Comparison of ENCODE assay signal across 1 cellular context in the genomic region with DNA sequence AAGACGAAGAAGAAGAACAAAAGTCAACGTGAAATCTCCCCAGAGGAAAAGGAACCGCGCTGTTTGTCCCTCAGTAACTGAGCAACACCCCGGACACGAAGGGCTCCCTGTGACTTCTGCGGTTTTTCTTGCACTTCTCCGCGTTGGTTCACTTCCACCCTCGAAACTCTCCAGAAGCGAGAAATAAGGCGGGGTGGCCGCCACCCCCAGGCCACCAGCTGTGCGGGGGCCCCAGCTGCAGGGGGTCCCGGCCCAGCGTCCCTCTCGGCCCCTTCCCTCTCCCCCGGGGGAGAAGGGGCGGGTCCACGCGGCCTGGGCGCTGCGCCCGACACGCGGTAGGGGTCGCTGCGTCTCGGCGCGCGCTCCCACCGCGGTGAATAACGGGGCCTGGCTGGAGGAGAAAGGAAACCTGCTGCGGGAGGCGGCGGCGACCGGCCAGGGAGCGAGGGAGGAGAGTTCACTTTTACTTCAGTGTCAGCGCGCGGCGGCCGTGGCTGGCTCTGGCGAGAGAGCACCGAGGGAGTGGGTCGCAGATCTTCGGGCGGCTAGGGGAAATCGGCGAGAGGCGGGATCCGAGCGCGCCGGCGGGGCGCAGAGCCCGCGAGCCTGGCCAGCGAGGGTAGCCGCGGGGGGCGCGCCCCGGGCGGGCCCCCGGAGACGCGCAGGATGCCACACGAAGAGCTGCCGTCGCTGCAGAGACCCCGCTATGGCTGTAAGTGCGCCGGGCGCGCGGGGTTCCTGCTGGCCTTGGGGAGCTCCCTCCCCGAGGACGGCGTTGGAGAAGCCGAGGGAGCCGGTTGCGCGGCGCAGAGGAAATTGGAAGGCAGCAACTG.
A peak's percentile ranks its signal among the peaks of the same experiment; 100 is the strongest.
TF ChIP-seq lines count a peak whose summit lies in the region.

A gene with protein sequence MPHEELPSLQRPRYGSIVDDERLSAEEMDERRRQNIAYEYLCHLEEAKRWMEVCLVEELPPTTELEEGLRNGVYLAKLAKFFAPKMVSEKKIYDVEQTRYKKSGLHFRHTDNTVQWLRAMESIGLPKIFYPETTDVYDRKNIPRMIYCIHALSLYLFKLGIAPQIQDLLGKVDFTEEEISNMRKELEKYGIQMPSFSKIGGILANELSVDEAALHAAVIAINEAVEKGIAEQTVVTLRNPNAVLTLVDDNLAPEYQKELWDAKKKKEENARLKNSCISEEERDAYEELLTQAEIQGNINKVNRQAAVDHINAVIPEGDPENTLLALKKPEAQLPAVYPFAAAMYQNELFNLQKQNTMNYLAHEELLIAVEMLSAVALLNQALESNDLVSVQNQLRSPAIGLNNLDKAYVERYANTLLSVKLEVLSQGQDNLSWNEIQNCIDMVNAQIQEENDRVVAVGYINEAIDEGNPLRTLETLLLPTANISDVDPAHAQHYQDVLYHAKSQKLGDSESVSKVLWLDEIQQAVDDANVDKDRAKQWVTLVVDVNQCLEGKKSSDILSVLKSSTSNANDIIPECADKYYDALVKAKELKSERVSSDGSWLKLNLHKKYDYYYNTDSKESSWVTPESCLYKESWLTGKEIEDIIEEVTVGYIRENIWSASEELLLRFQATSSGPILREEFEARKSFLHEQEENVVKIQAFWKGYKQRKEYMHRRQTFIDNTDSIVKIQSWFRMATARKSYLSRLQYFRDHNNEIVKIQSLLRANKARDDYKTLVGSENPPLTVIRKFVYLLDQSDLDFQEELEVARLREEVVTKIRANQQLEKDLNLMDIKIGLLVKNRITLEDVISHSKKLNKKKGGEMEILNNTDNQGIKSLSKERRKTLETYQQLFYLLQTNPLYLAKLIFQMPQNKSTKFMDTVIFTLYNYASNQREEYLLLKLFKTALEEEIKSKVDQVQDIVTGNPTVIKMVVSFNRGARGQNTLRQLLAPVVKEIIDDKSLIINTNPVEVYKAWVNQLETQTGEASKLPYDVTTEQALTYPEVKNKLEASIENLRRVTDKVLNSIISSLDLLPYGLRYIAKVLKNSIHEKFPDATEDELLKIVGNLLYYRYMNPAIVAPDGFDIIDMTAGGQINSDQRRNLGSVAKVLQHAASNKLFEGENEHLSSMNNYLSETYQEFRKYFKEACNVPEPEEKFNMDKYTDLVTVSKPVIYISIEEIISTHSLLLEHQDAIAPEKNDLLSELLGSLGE (N-terminal part only) (plus strand): TSS at position 406 of the 833 bp plus-strand sequence. CDS start 261 bp downstream, at position 667.

TF ChIP-seq in GM12878, 131 proteins besides CTCF, POLR2A, EP300 and RAD21 (continued from another document and continues in another):
- TF ChIP-seq, protein P1, sequence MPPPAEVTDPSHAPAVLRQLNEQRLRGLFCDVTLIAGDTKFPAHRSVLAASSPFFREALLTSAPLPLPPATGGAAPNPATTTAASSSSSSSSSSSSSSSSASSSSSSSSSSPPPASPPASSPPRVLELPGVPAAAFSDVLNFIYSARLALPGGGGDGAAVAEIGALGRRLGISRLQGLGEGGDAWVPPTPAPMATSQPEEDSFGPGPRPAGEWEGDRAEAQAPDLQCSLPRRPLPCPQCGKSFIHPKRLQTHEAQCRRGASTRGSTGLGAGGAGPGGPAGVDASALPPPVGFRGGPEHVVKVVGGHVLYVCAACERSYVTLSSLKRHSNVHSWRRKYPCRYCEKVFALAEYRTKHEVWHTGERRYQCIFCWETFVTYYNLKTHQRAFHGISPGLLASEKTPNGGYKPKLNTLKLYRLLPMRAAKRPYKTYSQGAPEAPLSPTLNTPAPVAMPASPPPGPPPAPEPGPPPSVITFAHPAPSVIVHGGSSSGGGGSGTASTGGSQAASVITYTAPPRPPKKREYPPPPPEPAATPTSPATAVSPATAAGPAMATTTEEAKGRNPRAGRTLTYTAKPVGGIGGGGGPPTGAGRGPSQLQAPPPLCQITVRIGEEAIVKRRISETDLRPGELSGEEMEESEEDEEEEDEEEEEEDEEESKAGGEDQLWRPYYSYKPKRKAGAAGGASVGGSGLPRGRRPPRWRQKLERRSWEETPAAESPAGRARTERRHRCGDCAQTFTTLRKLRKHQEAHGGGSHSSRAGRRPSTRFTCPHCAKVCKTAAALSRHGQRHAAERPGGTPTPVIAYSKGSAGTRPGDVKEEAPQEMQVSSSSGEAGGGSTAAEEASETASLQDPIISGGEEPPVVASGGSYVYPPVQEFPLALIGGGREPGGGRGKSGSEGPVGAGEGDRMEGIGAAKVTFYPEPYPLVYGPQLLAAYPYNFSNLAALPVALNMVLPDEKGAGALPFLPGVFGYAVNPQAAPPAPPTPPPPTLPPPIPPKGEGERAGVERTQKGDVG (CRISPR knock-in tag; IDR thresholded peaks at IDR 0.05): no peak
- TF ChIP-seq CHD4 (IDR thresholded peaks at IDR 0.05): no peak
- TF ChIP-seq LARP7 (IDR thresholded peaks at IDR 0.05): peak; percentile 77
- TF ChIP-seq, protein P2, sequence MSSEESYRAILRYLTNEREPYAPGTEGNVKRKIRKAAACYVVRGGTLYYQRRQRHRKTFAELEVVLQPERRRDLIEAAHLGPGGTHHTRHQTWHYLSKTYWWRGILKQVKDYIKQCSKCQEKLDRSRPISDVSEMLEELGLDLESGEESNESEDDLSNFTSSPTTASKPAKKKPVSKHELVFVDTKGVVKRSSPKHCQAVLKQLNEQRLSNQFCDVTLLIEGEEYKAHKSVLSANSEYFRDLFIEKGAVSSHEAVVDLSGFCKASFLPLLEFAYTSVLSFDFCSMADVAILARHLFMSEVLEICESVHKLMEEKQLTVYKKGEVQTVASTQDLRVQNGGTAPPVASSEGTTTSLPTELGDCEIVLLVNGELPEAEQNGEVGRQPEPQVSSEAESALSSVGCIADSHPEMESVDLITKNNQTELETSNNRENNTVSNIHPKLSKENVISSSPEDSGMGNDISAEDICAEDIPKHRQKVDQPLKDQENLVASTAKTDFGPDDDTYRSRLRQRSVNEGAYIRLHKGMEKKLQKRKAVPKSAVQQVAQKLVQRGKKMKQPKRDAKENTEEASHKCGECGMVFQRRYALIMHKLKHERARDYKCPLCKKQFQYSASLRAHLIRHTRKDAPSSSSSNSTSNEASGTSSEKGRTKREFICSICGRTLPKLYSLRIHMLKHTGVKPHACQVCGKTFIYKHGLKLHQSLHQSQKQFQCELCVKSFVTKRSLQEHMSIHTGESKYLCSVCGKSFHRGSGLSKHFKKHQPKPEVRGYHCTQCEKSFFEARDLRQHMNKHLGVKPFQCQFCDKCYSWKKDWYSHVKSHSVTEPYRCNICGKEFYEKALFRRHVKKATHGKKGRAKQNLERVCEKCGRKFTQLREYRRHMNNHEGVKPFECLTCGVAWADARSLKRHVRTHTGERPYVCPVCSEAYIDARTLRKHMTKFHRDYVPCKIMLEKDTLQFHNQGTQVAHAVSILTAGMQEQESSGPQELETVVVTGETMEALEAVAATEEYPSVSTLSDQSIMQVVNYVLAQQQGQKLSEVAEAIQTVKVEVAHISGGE (CRISPR knock-in tag; IDR thresholded peaks at IDR 0.05): no peak
- peak; percentile 87 for TF ChIP-seq GATAD2B (conservative IDR thresholded peaks at IDR 0.05; ENCODE audit: low read depth)
- no peak; the same call in 1 of the 2 replicates for TF ChIP-seq IRF3 (IDR thresholded peaks at IDR 0.05)
- no peak for TF ChIP-seq ATF3 (IDR thresholded peaks at IDR 0.05; ENCODE audit: borderline replicate concordance, extremely low read depth, low read depth, low read length)
- TF ChIP-seq, protein P3, sequence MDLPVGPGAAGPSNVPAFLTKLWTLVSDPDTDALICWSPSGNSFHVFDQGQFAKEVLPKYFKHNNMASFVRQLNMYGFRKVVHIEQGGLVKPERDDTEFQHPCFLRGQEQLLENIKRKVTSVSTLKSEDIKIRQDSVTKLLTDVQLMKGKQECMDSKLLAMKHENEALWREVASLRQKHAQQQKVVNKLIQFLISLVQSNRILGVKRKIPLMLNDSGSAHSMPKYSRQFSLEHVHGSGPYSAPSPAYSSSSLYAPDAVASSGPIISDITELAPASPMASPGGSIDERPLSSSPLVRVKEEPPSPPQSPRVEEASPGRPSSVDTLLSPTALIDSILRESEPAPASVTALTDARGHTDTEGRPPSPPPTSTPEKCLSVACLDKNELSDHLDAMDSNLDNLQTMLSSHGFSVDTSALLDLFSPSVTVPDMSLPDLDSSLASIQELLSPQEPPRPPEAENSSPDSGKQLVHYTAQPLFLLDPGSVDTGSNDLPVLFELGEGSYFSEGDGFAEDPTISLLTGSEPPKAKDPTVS (IDR thresholded peaks at IDR 0.05; ENCODE audit: low read depth, low read length): no peak
- TF ChIP-seq DPF2 (IDR thresholded peaks at IDR 0.05): peak; percentile 88
- peak; percentile 20; the same call in 1 of the 2 replicates for TF ChIP-seq MAX (IDR thresholded peaks at IDR 0.05; ENCODE audit: low read depth, low read length)
- TF ChIP-seq ZNF217 (IDR thresholded peaks at IDR 0.05): no peak
- TF ChIP-seq SIX5 (IDR thresholded peaks at IDR 0.05; ENCODE audit: low read depth, low read length, severe bottlenecking): no peak
- TF ChIP-seq SIN3A (IDR thresholded peaks at IDR 0.05; ENCODE audit: low read depth, low read length): peak; percentile 58; the same call in 1 of the 2 replicates
- TF ChIP-seq JUNB (IDR thresholded peaks at IDR 0.05): no peak
- no peak for TF ChIP-seq ZNF622 (IDR thresholded peaks at IDR 0.05)
- TF ChIP-seq, protein P4, sequence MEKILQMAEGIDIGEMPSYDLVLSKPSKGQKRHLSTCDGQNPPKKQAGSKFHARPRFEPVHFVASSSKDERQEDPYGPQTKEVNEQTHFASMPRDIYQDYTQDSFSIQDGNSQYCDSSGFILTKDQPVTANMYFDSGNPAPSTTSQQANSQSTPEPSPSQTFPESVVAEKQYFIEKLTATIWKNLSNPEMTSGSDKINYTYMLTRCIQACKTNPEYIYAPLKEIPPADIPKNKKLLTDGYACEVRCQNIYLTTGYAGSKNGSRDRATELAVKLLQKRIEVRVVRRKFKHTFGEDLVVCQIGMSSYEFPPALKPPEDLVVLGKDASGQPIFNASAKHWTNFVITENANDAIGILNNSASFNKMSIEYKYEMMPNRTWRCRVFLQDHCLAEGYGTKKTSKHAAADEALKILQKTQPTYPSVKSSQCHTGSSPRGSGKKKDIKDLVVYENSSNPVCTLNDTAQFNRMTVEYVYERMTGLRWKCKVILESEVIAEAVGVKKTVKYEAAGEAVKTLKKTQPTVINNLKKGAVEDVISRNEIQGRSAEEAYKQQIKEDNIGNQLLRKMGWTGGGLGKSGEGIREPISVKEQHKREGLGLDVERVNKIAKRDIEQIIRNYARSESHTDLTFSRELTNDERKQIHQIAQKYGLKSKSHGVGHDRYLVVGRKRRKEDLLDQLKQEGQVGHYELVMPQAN (conservative IDR thresholded peaks at IDR 0.05): peak; percentile 58
- TF ChIP-seq SREBF2 (IDR thresholded peaks at IDR 0.05; ENCODE audit: low read length): no peak
- TF ChIP-seq RCOR1 (conservative IDR thresholded peaks at IDR 0.05; ENCODE audit: low read depth, low read length): no peak; the same call in 1 of the 2 replicates
- TF ChIP-seq SMC3 (IDR thresholded peaks at IDR 0.05; ENCODE audit: borderline replicate concordance, low read length): peak; percentile 31; the same call in 1 of the 2 replicates
- TF ChIP-seq, protein P5, sequence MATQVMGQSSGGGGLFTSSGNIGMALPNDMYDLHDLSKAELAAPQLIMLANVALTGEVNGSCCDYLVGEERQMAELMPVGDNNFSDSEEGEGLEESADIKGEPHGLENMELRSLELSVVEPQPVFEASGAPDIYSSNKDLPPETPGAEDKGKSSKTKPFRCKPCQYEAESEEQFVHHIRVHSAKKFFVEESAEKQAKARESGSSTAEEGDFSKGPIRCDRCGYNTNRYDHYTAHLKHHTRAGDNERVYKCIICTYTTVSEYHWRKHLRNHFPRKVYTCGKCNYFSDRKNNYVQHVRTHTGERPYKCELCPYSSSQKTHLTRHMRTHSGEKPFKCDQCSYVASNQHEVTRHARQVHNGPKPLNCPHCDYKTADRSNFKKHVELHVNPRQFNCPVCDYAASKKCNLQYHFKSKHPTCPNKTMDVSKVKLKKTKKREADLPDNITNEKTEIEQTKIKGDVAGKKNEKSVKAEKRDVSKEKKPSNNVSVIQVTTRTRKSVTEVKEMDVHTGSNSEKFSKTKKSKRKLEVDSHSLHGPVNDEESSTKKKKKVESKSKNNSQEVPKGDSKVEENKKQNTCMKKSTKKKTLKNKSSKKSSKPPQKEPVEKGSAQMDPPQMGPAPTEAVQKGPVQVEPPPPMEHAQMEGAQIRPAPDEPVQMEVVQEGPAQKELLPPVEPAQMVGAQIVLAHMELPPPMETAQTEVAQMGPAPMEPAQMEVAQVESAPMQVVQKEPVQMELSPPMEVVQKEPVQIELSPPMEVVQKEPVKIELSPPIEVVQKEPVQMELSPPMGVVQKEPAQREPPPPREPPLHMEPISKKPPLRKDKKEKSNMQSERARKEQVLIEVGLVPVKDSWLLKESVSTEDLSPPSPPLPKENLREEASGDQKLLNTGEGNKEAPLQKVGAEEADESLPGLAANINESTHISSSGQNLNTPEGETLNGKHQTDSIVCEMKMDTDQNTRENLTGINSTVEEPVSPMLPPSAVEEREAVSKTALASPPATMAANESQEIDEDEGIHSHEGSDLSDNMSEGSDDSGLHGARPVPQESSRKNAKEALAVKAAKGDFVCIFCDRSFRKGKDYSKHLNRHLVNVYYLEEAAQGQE (IDR thresholded peaks at IDR 0.05; ENCODE audit: low read depth, low read length): no peak
- no peak for TF ChIP-seq STAT1 (conservative IDR thresholded peaks at IDR 0.05)
- TF ChIP-seq CHD2 (IDR thresholded peaks at IDR 0.05; ENCODE audit: borderline replicate concordance, low read depth, low read length): no peak
- TF ChIP-seq ZZZ3 (IDR thresholded peaks at IDR 0.05; ENCODE audit: control insufficient read depth, insufficient read length, low read depth): no peak
- peak; percentile 97 for TF ChIP-seq TCF12 (IDR thresholded peaks at IDR 0.05; ENCODE audit: low read depth, low read length)
- TF ChIP-seq E4F1 (IDR thresholded peaks at IDR 0.05; ENCODE audit: borderline replicate concordance, partially characterized antibody): no peak
